ENCODE assay signal across 26 cellular contexts in the genomic region with DNA sequence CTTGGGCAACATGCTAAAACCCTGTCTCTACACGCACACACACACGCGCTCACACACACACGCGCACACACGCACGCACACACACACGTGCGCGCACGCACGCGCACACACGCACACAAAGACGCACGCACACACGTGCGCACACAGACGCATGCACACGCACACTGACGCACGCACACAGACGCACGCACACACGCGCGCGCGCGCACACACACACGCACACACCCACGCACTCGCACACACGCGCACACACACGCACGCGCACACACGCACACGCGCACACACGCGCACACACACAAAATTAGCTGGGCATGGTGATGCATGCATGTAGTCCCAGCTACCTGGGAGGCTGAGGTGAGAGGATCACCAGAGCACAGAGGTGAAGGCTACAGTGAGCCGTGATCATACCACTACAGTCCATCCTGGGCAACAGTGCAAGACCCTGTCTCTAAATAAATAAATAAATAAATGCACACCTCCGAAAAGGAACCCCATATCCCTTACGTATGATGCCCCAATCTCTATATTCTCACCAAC.
"Had no signal": no experiment of that assay in that cellular context is flagged by ENCODE, and none has a peak within 500 bp of the region (broad histone marks: within the 10 kb centered on the region; RNA-seq: fewer than 3 reads in every experiment).

No MANE protein-coding gene starts in this region.

- H3K27ac Mint-ChIP-seq: dendritic cell treated with granulocyte-macrophage colony-stimulating factor and Interleukin-4, amounts not matched to agents 40 ng/mL and 50 ng/mL, for 4 days; endodermal cell; memory B cell; progenitor cell of endocrine pancreas; stimulated activated effector memory CD8-positive, alpha-beta T cell treated with anti-CD3 and anti-CD28 coated beads, Interleukin-12 subunit alpha, Interleukin-12 subunit beta, amount 100 ng/mL, for 72 hours; type B pancreatic cell had no signal

- DNase-seq: colonic mucosa; effector CD8-positive, alpha-beta T cell; endodermal cell; foreskin fibroblast; gastrocnemius medialis; head of caudate nucleus; left ventricle myocardium superior; natural killer cell; sigmoid colon; stimulated activated CD4-positive, alpha-beta T cell treated with anti-CD3 and anti-CD28 coated beads, Interleukin-2, amount 100 ng/mL, for 24 hours; stimulated activated CD4-positive, alpha-beta T cell treated with anti-CD3 and anti-CD28 coated beads, Interleukin-4, amount 100 ng/mL, for 24 hours; stimulated activated naive CD4-positive, alpha-beta T cell treated with Interleukin-2 at 50 U/mL for 16 hours; stomach; thyroid gland had no signal

- H3K4me3 Mint-ChIP-seq: dendritic cell treated with granulocyte-macrophage colony-stimulating factor and Interleukin-4, amounts not matched to agents 40 ng/mL and 50 ng/mL, for 4 days; endodermal cell; memory B cell; natural killer cell; stimulated activated effector memory CD8-positive, alpha-beta T cell treated with anti-CD3 and anti-CD28 coated beads, Interleukin-12 subunit alpha, Interleukin-12 subunit beta, amount 100 ng/mL, for 72 hours; type B pancreatic cell had no signal

- H3K4me3 ChIP-seq: colonic mucosa, gastrocnemius medialis, lung, right atrium auricular region, sigmoid colon, stomach, thyroid gland had no signal

- H3K27me3 Mint-ChIP-seq: dendritic cell treated with granulocyte-macrophage colony-stimulating factor and Interleukin-4, amounts not matched to agents 40 ng/mL and 50 ng/mL, for 4 days; memory B cell; progenitor cell of endocrine pancreas; type B pancreatic cell had no signal

- H3K27me3 ChIP-seq: colonic mucosa, gastrocnemius medialis, neutrophil, right atrium auricular region, sigmoid colon, stomach, thyroid gland had no signal

- H3K27ac ChIP-seq: colonic mucosa, epithelial cell of prostate, gastrocnemius medialis, neutrophil, parathyroid adenoma, right atrium auricular region, sigmoid colon, stomach had no signal

- H2AFZ ChIP-seq: parathyroid adenoma had no signal

- H3K9ac ChIP-seq: parathyroid adenoma had no signal

- FAIRE-seq: keratinocyte had no signal

- H3K4me1 ChIP-seq: colonic mucosa, gastrocnemius medialis, parathyroid adenoma, right atrium auricular region had no signal

- H3K9me3 ChIP-seq: colonic mucosa, gastrocnemius medialis, neutrophil, right atrium auricular region, sigmoid colon, stomach, thyroid gland had no signal

- ATAC-seq: esophagus mucosa; gastrocnemius medialis; left ventricle myocardium superior; natural killer cell; stimulated activated effector memory CD8-positive, alpha-beta T cell treated with anti-CD3 and anti-CD28 coated beads, Interleukin-12 subunit alpha, Interleukin-12 subunit beta, amount 100 ng/mL, for 72 hours had no signal

- H3K36me3 ChIP-seq: colonic mucosa, thyroid gland had no signal

- H3K36me3 Mint-ChIP-seq: natural killer cell had no signal

- H3K79me2 ChIP-seq: parathyroid adenoma had no signal
